ENCODE assay signal across 1 cellular context in the genomic region with DNA sequence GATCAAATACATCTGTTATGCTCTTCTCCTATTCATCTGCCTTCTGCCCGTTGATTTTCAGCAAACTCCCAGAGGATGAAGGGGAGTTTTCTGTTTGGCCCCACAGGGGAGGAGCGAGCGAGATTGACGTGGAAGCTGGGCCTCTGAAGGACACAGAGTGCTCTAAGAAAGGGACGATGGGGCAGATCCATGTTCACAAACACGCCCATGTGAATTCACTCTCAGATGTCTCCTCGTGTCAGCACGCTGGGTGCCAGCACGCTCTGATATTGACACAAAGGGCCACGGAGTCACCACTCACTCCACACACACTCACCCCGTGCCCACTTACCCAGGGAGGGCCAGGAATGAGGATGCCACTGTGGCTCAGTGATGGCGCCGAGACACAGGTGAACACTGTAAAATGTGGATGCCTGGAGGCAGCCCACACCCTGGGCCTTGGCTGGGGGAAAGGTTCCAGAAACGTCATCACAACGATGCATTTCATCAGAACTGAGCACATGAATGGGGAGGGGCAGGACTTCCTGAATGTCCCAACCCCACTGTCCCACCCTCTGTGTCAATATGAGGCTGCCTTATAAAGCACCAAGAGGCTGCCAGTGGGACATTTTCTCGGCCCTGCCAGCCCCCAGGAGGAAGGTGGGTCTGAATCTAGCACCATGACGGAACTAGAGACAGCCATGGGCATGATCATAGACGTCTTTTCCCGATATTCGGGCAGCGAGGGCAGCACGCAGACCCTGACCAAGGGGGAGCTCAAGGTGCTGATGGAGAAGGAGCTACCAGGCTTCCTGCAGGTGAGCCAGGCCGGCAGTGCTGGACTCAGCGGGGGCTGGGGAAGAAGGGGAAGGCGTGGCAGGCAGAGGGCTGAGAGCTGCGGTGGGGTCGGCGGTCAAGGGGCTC.
TF ChIP-seq lines count a peak whose summit lies in the region.

A gene (plus strand): TSS at position 605 of the 903 bp plus-strand sequence. CDS start 55 bp downstream, at position 660.

TF ChIP-seq in K562, 482 proteins besides CTCF, POLR2A, EP300 and RAD21 (continued from another document):
- TF ChIP-seq, protein P1, sequence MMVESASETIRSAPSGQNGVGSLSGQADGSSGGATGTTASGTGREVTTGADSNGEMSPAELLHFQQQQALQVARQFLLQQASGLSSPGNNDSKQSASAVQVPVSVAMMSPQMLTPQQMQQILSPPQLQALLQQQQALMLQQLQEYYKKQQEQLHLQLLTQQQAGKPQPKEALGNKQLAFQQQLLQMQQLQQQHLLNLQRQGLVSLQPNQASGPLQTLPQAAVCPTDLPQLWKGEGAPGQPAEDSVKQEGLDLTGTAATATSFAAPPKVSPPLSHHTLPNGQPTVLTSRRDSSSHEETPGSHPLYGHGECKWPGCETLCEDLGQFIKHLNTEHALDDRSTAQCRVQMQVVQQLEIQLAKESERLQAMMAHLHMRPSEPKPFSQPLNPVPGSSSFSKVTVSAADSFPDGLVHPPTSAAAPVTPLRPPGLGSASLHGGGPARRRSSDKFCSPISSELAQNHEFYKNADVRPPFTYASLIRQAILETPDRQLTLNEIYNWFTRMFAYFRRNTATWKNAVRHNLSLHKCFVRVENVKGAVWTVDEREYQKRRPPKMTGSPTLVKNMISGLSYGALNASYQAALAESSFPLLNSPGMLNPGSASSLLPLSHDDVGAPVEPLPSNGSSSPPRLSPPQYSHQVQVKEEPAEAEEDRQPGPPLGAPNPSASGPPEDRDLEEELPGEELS (CRISPR knock-in tag; IDR thresholded peaks at IDR 0.05; ENCODE audit: borderline replicate concordance) = no peak
- TF ChIP-seq, protein P2, sequence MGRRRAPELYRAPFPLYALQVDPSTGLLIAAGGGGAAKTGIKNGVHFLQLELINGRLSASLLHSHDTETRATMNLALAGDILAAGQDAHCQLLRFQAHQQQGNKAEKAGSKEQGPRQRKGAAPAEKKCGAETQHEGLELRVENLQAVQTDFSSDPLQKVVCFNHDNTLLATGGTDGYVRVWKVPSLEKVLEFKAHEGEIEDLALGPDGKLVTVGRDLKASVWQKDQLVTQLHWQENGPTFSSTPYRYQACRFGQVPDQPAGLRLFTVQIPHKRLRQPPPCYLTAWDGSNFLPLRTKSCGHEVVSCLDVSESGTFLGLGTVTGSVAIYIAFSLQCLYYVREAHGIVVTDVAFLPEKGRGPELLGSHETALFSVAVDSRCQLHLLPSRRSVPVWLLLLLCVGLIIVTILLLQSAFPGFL (CRISPR knock-in tag; IDR thresholded peaks at IDR 0.05) = no peak
- TF ChIP-seq CEBPB (tag; IDR thresholded peaks at IDR 0.05) = peak; percentile 61; the same call in 1 of the 2 replicates
- no peak for TF ChIP-seq ZNF551 (CRISPR knock-in tag; IDR thresholded peaks at IDR 0.05)
- no peak for TF ChIP-seq ZNF143 (CRISPR knock-in tag; IDR thresholded peaks at IDR 0.05)
- no peak for TF ChIP-seq HSF4 (CRISPR knock-in tag; IDR thresholded peaks at IDR 0.05; ENCODE audit: borderline replicate concordance)
- TF ChIP-seq, protein P3, sequence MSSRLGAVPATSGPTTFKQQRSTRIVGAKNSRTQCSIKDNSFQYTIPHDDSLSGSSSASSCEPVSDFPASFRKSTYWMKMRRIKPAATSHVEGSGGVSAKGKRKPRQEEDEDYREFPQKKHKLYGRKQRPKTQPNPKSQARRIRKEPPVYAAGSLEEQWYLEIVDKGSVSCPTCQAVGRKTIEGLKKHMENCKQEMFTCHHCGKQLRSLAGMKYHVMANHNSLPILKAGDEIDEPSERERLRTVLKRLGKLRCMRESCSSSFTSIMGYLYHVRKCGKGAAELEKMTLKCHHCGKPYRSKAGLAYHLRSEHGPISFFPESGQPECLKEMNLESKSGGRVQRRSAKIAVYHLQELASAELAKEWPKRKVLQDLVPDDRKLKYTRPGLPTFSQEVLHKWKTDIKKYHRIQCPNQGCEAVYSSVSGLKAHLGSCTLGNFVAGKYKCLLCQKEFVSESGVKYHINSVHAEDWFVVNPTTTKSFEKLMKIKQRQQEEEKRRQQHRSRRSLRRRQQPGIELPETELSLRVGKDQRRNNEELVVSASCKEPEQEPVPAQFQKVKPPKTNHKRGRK (tag; IDR thresholded peaks at IDR 0.05) = no peak
- TF ChIP-seq SIN3A (IDR thresholded peaks at IDR 0.05; ENCODE audit: borderline replicate concordance in 2 of 2, control insufficient read depth in 1 of 2, low read depth in 2 of 2, low read length in 2 of 2) = no peak
- peak; percentile 62 for TF ChIP-seq JUND (IDR thresholded peaks at IDR 0.05; ENCODE audit: borderline replicate concordance, low read depth, low read length)
- TF ChIP-seq JUND (tag; IDR thresholded peaks at IDR 0.05; ENCODE audit: borderline replicate concordance, low read depth, low read length) = no peak
- TF ChIP-seq, protein P4, sequence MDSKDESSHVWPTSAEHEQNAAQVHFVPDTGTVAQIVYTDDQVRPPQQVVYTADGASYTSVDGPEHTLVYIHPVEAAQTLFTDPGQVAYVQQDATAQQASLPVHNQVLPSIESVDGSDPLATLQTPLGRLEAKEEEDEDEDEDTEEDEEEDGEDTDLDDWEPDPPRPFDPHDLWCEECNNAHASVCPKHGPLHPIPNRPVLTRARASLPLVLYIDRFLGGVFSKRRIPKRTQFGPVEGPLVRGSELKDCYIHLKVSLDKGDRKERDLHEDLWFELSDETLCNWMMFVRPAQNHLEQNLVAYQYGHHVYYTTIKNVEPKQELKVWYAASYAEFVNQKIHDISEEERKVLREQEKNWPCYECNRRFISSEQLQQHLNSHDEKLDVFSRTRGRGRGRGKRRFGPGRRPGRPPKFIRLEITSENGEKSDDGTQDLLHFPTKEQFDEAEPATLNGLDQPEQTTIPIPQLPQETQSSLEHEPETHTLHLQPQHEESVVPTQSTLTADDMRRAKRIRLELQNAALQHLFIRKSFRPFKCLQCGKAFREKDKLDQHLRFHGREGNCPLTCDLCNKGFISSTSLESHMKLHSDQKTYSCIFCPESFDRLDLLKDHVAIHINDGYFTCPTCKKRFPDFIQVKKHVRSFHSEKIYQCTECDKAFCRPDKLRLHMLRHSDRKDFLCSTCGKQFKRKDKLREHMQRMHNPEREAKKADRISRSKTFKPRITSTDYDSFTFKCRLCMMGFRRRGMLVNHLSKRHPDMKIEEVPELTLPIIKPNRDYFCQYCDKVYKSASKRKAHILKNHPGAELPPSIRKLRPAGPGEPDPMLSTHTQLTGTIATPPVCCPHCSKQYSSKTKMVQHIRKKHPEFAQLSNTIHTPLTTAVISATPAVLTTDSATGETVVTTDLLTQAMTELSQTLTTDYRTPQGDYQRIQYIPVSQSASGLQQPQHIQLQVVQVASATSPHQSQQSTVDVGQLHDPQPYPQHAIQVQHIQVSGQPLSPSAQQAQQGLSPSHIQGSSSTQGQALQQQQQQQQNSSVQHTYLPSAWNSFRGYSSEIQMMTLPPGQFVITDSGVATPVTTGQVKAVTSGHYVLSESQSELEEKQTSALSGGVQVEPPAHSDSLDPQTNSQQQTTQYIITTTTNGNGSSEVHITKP (IDR thresholded peaks at IDR 0.05; ENCODE audit: partially characterized antibody) = no peak
- TF ChIP-seq NFIC (IDR thresholded peaks at IDR 0.05) = no peak
